Comparison of ENCODE assay signal across 1 cellular context in the genomic region with DNA sequence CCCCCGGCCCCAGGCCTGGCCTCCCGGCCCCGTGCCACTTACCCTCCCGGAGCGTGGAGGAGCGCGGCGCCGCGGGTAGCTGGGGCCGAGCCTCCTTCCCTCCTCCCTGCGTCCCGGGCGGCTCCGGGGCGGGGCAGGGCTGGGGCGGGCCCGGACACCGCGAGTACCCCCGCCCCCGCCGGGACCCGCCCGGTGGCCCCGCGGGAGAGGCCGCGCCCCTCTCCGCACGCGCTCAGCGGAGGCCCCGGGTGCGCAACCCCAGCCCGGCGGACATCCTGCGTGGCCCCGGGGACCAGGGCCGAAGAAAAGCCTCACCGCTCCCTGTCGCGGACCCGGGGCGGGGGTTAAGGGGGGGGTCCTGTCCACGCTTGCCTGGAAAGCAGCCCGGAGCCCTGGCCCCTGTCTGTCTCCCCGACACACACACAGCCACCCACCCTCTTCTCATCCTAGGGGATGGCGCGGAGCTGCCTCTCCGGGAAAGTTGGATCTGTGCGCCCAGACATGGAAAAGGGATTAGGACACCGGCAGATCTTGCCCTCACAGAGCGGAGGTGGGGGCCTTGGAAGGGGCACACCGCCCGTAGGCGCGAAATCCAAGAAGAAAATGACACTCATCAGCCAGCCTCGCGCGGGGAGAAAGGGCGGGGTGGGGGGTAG.
TF ChIP-seq lines count a peak whose summit lies in the region.

A gene with protein sequence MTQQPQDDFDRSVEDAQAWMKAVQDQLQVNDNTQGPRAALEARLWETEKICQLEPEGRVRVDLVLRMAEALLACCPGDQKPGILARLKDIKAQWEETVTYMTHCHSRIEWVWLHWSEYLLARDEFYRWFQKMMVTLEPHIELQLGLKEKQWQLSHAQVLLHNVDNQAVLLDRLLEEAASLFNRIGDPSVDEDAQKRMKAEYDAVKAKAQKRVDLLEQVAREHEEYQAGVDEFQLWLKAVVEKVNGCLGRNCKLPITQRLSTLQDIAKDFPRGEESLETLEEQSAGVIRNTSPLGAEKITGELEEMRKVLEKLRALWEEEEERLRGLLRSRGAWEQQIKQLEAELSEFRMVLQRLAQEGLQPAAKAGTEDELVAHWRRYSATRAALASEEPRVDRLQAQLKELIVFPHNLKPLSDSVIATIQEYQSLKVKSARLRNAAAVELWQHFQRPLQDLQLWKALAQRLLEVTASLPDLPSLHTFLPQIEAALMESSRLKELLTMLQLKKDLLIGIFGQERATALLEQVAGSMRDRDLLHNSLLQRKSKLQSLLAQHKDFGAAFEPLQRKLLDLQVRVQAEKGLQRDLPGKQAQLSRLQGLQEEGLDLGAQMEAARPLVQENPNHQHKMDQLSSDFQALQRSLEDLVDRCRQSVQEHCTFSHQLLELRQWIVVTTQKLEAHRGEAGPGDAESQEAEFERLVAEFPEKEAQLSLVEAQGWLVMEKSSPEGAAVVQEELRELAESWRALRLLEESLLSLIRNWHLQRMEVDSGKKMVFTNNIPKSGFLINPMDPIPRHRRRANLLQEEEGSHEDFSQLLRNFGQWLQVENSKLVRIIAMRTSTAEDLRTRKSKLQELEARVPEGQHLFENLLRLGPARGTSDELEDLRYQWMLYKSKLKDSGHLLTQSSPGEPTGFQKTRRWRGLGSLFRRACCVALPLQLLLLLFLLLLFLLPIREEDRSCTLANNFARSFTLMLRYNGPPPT (minus strand): TSS at position 97 of the 656 bp plus-strand sequence. CDS start 40,829 bp downstream, outside the sequence.

TF ChIP-seq in endothelial cell of umbilical vein, 7 proteins besides CTCF, POLR2A, EP300 and RAD21 (continued from another document):
- TF ChIP-seq POLR2AphosphoS5 (IDR thresholded peaks at IDR 0.05; ENCODE audit: insufficient read depth, low read depth, low read length) = peak; percentile 13
